ENCODE assay signal across 11 cellular contexts in the genomic region with DNA sequence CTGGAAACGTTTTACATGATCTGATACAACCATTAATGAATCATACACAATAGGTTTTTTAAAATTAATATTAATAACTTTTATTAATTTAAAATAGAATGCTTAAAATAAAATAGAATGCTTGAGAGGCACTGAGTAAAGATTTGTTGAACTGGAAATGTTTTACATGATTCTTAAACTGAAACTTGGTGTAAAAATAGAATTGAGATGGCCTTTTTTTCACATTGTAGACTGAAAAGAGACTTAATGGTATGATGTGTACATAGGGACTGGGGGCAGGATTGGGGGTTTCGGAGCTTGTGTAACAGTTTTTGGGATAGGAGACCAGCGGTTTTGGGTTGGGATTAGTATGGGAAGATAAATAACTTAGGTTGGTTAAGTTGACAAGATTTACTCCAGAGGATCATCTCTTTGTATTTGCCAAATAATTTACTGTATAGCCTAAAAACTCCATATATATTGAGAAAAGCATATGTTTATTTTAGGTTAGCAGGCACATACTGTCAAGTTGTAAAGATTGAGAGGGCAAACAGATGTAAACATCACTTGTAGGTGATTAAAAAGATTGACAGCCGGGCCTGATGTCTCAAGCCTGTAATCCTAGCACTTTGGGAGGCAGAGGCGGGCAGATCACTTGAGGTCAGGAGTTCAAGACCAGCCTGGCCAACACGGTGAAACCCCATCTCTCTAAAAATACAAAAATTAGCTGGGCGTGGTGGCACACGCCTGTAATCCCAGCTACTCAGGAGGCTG. TPM values are rescaled to one million over a fixed set of nuclear protein-coding genes. Genes with fewer than 3 reads are reported as not detected.
DNase-seq lines count a peak whose midpoint lies in the region; ATAC-seq, FAIRE-seq and TF ChIP-seq lines count a peak whose summit lies in the region.
"Had no signal": no experiment of that assay in that cellular context is flagged by ENCODE, and none has a peak within 500 bp of the region (broad histone marks: within the 10 kb centered on the region; RNA-seq: fewer than 3 reads in every experiment).

No MANE protein-coding gene starts in this region.

- no peak overlapping the region for H3K27ac ChIP-seq in CD8-positive, alpha-beta memory T cell (ENCODE audit: low read depth, low read length)

- no peaks in the 10 kb centered on the region for H3K9me3 Mint-ChIP-seq in CD8-positive, alpha-beta memory T cell
- H3K9me3 Mint-ChIP-seq in activated naive CD4-positive, alpha-beta T cell treated with anti-CD3 and anti-CD28 coated beads, Interleukin-2, amount 50 U/mL, for 72 hours: no peaks in the 10 kb centered on the region
- H3K9me3 Mint-ChIP-seq in nephron: no peaks in the 10 kb centered on the region

- no peak overlapping the region for H3K4me3 ChIP-seq in CD8-positive, alpha-beta memory T cell (ENCODE audit: low read length)

- H3K9me3 ChIP-seq in CD8-positive, alpha-beta memory T cell (ENCODE audit: low read length): no peaks in the 10 kb centered on the region

- H3K27me3 Mint-ChIP-seq in CD8-positive, alpha-beta memory T cell: no peaks in the 10 kb centered on the region
- no peaks in the 10 kb centered on the region for H3K27me3 Mint-ChIP-seq in nephron (ENCODE audit: low read depth)

- CTCF ChIA-PET in CD8-positive, alpha-beta memory T cell (lab: Charles Lee): no interaction called here

- peak overlapping the region; percentile 87 to 99 (median 98) for H3K27ac Mint-ChIP-seq in CD8-positive, alpha-beta memory T cell
- H3K27ac Mint-ChIP-seq in activated naive CD4-positive, alpha-beta T cell treated with anti-CD3 and anti-CD28 coated beads, Interleukin-2, amount 50 U/mL, for 72 hours: peak overlapping the region; percentile 90 to 99
- H3K27ac Mint-ChIP-seq in nephron: peak overlapping the region; percentile 79 to 98 (median 97)

- no peak for DNase-seq in CD8-positive, alpha-beta memory T cell
- DNase-seq in GM18507 (ENCODE audit: extremely low spot score, insufficient read length, low read depth) (no peak), NCI-H2107 (lab: John Stamatoyannopoulos, UW) (no peak), NCI-H1105 treated with DMSO at 0.1 percent for 48 hours (lab: John Stamatoyannopoulos, UW) (no peak)
- no peak for DNase-seq in activated naive CD4-positive, alpha-beta T cell treated with anti-CD3 and anti-CD28 coated beads, Interleukin-2, amount 50 U/mL, for 72 hours (ENCODE audit: low spot score in 2 of 2)
- DNase-seq: cerebellar nuclear complex, DMS 273 treated with DMSO at 0.1 percent for 48 hours, islet precursor cell, NCI-H510A treated with DMSO at 0.1 percent for 48 hours had no signal

- H3K36me3 ChIP-seq in CD8-positive, alpha-beta memory T cell (ENCODE audit: insufficient read depth, low read length): no peaks in the 10 kb centered on the region

- peaks cover 0 to 13% (median 1%) of the 10 kb centered on the region in 3 donors for H3K36me3 Mint-ChIP-seq in CD8-positive, alpha-beta memory T cell
- H3K36me3 Mint-ChIP-seq in activated naive CD4-positive, alpha-beta T cell treated with anti-CD3 and anti-CD28 coated beads, Interleukin-2, amount 50 U/mL, for 72 hours: peaks cover 25 to 33% of the 10 kb centered on the region in 2 donors
- peaks cover 3% of the 10 kb centered on the region for H3K36me3 Mint-ChIP-seq in nephron (ENCODE audit: low read depth)

- peaks cover 36 to 47% (median 46%) of the 10 kb centered on the region in 3 donors for H3K4me1 Mint-ChIP-seq in CD8-positive, alpha-beta memory T cell
- peaks cover 45% of the 10 kb centered on the region for H3K4me1 Mint-ChIP-seq in nephron

- no peak for ATAC-seq in activated naive CD4-positive, alpha-beta T cell treated with anti-CD3 and anti-CD28 coated beads, Interleukin-2, amount 50 U/mL, for 72 hours
- ATAC-seq in GM21367 (IDR thresholded peaks at IDR 0.05; ENCODE audit: unreplicated experiment): no peak

- peak; percentile 12 for FAIRE-seq in GM18507 (lab: Jason Lieb, UNC)

- POLR2A ChIA-PET in CD8-positive, alpha-beta memory T cell (lab: Charles Lee): no interaction called here

- H3K27me3 ChIP-seq in CD8-positive, alpha-beta memory T cell (ENCODE audit: insufficient read depth, low read length, poor library complexity, severe bottlenecking): no peaks in the 10 kb centered on the region

- H3K4me1 ChIP-seq in CD8-positive, alpha-beta memory T cell (ENCODE audit: insufficient read depth, low read length): peaks cover 30% of the 10 kb centered on the region

- no peak for TF ChIP-seq CTCF in nephron (IDR thresholded peaks at IDR 0.05; ENCODE audit: unreplicated experiment in 3 of 3)

- peak overlapping the region; percentile 41 to 98 (median 96) for H3K4me3 Mint-ChIP-seq in CD8-positive, alpha-beta memory T cell
- H3K4me3 Mint-ChIP-seq in nephron: peak overlapping the region; percentile 96 to 97 (median 96)

RNA-seq across cellular contexts. Expression of gene ZNF410, which starts 2.0 kb away (rescaled TPM):
- 10 to 100 TPM; 65.2 to 72.4 TPM for total RNA-seq in CD8-positive, alpha-beta memory T cell
- polyA plus RNA-seq in CD8-positive, alpha-beta memory T cell: 76.4 TPM
- 10 to 100 TPM; 52.9 to 98.7 TPM for total RNA-seq in activated naive CD4-positive, alpha-beta T cell treated with anti-CD3 and anti-CD28 coated beads, Interleukin-2, amount 50 U/mL, for 72 hours

RNA-seq across cellular contexts. Expression of gene PTGR2, which starts 33.0 kb away (rescaled TPM):
- total RNA-seq in CD8-positive, alpha-beta memory T cell: 1 to 10 TPM; 3.3 to 4.2 TPM
- 3.0 TPM for polyA plus RNA-seq in CD8-positive, alpha-beta memory T cell
- 1 to 10 TPM; 6.4 to 9.6 TPM for total RNA-seq in activated naive CD4-positive, alpha-beta T cell treated with anti-CD3 and anti-CD28 coated beads, Interleukin-2, amount 50 U/mL, for 72 hours
